In the genomic region with DNA sequence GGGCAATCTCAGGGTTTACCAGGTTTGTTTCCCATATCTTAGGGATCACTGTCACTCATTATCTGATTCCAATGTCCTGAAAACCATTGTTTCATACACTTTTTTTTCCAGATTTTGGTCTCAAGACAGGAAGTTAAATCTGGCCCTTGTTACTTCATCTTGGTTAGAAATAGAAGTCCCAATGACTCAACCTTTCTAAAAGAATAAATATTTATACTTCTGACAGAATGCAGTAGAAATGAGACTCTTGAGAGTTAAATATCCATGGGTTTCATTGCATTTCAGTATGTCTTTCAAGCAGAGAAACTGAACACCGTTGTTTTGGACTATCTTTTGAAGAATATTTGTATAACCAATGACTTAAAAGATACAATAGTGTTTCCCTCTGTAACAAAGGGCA, we compare ENCODE assay signal across 1 cellular context.
TF ChIP-seq lines count a peak whose summit lies in the region.

No MANE protein-coding gene starts in this region.

TF ChIP-seq in SK-N-SH, 30 proteins besides CTCF, POLR2A, EP300 and RAD21 (continued from another document):
- TF ChIP-seq USF1 (IDR thresholded peaks at IDR 0.05; ENCODE audit: borderline replicate concordance, low read depth), result no peak
- TF ChIP-seq YY1 (IDR thresholded peaks at IDR 0.05; ENCODE audit: low read depth), result no peak
- no peak for TF ChIP-seq RCOR1 (IDR thresholded peaks at IDR 0.05; ENCODE audit: low read length)
- TF ChIP-seq REST (IDR thresholded peaks at IDR 0.05; ENCODE audit: low read depth, low read length), result no peak
- TF ChIP-seq FOXM1 (IDR thresholded peaks at IDR 0.05; ENCODE audit: low read depth), result no peak
- TF ChIP-seq POLR2AphosphoS5 (IDR thresholded peaks at IDR 0.05; ENCODE audit: low read depth, low read length), result no peak
- no peak for TF ChIP-seq TAF1 (IDR thresholded peaks at IDR 0.05; ENCODE audit: borderline replicate concordance, low read depth, low read length)
- no peak for TF ChIP-seq RXRA (IDR thresholded peaks at IDR 0.05; ENCODE audit: borderline replicate concordance, low read depth)
- TF ChIP-seq SIN3A (IDR thresholded peaks at IDR 0.05; ENCODE audit: borderline replicate concordance, low read depth, low read length), result no peak
- TF ChIP-seq GABPA (IDR thresholded peaks at IDR 0.05; ENCODE audit: low read depth), result no peak
- TF ChIP-seq CHD2 (IDR thresholded peaks at IDR 0.05; ENCODE audit: low read length, partially characterized antibody), result no peak
- peak; percentile 59 for TF ChIP-seq TCF12 (IDR thresholded peaks at IDR 0.05)
- no peak for TF ChIP-seq MAX (IDR thresholded peaks at IDR 0.05; ENCODE audit: low read depth)
- TF ChIP-seq TEAD4 (IDR thresholded peaks at IDR 0.05; ENCODE audit: borderline replicate concordance, insufficient read depth), result no peak
- peak; percentile 16; the same call in 1 of the 2 replicates for TF ChIP-seq FOSL2 (IDR thresholded peaks at IDR 0.05; ENCODE audit: borderline replicate concordance, low read depth)
- TF ChIP-seq FOXJ3 (CRISPR knock-in tag; IDR thresholded peaks at IDR 0.05), result no peak
